ENCODE assay signal across 1 cellular context in the genomic region with DNA sequence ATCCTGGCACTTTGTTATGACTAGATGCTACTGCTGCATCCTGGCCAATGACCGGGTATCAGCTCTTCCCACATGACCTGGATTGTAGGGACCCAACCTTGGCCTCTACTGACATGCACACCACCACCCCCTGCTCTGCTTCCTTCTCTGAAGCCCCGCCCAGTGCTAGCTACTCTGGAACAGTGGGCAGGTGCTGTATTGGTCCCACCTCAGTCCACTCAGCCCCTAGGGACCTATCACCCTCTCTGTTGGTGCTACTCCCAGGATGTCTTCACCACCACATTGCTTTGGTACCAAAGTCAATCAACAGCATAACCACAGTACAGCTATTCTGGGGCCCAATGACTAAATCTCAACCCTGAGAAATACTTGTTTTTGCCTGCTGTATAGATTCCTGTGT.
A peak's percentile ranks its signal among the peaks of the same experiment; 100 is the strongest.
TF ChIP-seq lines count a peak whose summit lies in the region.

No MANE protein-coding gene starts in this region.

TF ChIP-seq in GM12878, 131 proteins besides CTCF, POLR2A, EP300 and RAD21:
- TF ChIP-seq MEF2B (IDR thresholded peaks at IDR 0.05; ENCODE audit: partially characterized antibody, poor library complexity, severe bottlenecking) (peak; percentile 64), EGR1 (IDR thresholded peaks at IDR 0.05; ENCODE audit: borderline replicate concordance in 1 of 2, low read depth in 2 of 2, low read length in 2 of 2) (no peak)
